10 cellular contexts compared by ENCODE assay signal in the genomic region with DNA sequence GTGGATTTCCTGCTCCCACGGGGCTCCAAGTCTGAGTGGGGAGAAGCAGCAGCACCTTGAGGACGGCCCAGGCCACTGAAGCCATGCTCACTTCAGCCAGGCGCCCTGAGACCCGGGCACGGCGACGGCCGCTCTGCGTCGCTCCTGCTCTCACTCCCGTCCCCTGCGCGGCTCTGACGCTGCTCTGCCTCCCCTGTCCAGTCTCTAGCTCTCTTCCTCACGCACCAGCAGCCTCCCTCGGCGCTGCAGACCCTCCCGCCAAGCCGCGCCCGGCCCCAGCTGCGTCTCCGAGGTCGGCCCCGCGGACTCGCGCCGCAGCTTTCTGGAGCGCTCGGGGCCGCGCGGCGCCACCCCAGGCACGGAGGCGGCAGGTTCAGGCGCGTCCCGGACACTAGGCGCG. TPM values are rescaled to one million over a fixed set of nuclear protein-coding genes. Genes with fewer than 3 reads are reported as not detected.
DNase-seq lines count a peak whose midpoint lies in the region; TF ChIP-seq lines count a peak whose summit lies in the region.
"Not testable (repeated sequence)": the region's sequence is repeated elsewhere in the genome, so short reads cannot be mapped to it uniquely, and the experiment has no call there.
"Had no signal": no experiment of that assay in that cellular context is flagged by ENCODE, and none has a peak within 500 bp of the region (broad histone marks: within the 10 kb centered on the region; RNA-seq: fewer than 3 reads in every experiment).

Gene CNTNAP3 (minus strand): TSS at position 188 of the 400 bp plus-strand sequence. CDS start 103 bp downstream, at position 85.

- not testable (repeated sequence) for H3K9me3 Mint-ChIP-seq in glutamatergic neuron (ENCODE audit: unreplicated experiment)

- in situ Hi-C loops in astrocyte of the spinal cord (cut with HindIII; ENCODE audit: low sequenced_read_pairs) = not testable (repeated sequence)

- H3K9me3 ChIP-seq in BLaER1; neuron (ENCODE audit: low read length): not testable (repeated sequence)

- H3K4me3 ChIP-seq in BLaER1 (0 out of 2 replicates have a peak within 1 kb of the TSS, but pooled peaks have one; percentile 33), astrocyte of the spinal cord (ENCODE audit: low read depth, low read length) (peak within 1 kb of the TSS; percentile 32), dorsolateral prefrontal cortex (peak within 1 kb of the TSS in 14 of 59 donors; percentile 30 to 59 (median 44)), neuron (ENCODE audit: low read length) (peak within 1 kb of the TSS; percentile 37)

- not testable (repeated sequence) for H4K20me1 ChIP-seq in BLaER1

- H3K27me3 Mint-ChIP-seq in glutamatergic neuron (ENCODE audit: unreplicated experiment) = not testable (repeated sequence)

- H3K4me1 Mint-ChIP-seq in glutamatergic neuron (ENCODE audit: low read depth, unreplicated experiment) = not testable (repeated sequence)

- intact Hi-C loops in dorsolateral prefrontal cortex (cut with DNase I) = not testable (repeated sequence)

- not testable (repeated sequence) for H3K36me3 ChIP-seq in BLaER1; neuron (ENCODE audit: insufficient read depth, low read length)

- not testable (repeated sequence) for H3K27ac Mint-ChIP-seq in glutamatergic neuron (ENCODE audit: unreplicated experiment)

- not testable (repeated sequence) for H3K9ac ChIP-seq in BLaER1

- not testable (repeated sequence) for H3K27me3 ChIP-seq in BLaER1; dorsolateral prefrontal cortex; neuron (ENCODE audit: insufficient read depth, low read length)

- DNase-seq in NCI-H226 (peak; percentile 1), astrocyte of the spinal cord (ENCODE audit: low read depth, low spot score) (peak; percentile 14), dorsolateral prefrontal cortex (peak in 2 of 10 donors; percentile 2 to 18), left kidney (ENCODE audit: low read depth, low spot score) (peak; percentile 69)
- DNase-seq in glutamatergic neuron = not testable (repeated sequence)
- peak; percentile 1 for DNase-seq in stimulated activated CD4-positive, alpha-beta T cell treated with anti-CD3 and anti-CD28 coated beads, Interleukin-15, amount 100 ng/mL, for 24 hours

- H3K36me3 Mint-ChIP-seq in glutamatergic neuron (ENCODE audit: unreplicated experiment) = not testable (repeated sequence)

- H3K27ac ChIP-seq in BLaER1, dorsolateral prefrontal cortex: not testable (repeated sequence)

- H3K4me1 ChIP-seq in BLaER1; neuron (ENCODE audit: insufficient read depth, low read length): not testable (repeated sequence)

- not testable (repeated sequence) for TF ChIP-seq CTCF in astrocyte of the spinal cord (IDR thresholded peaks at IDR 0.05; ENCODE audit: low read depth, low read length); dorsolateral prefrontal cortex (IDR thresholded peaks at IDR 0.05 in 54 of 56, conservative IDR thresholded peaks at IDR 0.05 in 2 of 56; ENCODE audit: low read depth in 1 of 56, partially characterized antibody in 56 of 56); glutamatergic neuron (IDR thresholded peaks at IDR 0.05; ENCODE audit: partially characterized antibody, unreplicated experiment)

- not testable (repeated sequence) for H3K4me3 Mint-ChIP-seq in glutamatergic neuron (ENCODE audit: unreplicated experiment)

- H3K4me2 ChIP-seq in BLaER1 = peak within 1 kb of the TSS; percentile 37; the same call in 1 of the 2 replicates

- H2AFZ ChIP-seq in neuron (ENCODE audit: low read depth, low read length) = not testable (repeated sequence)

RNA-seq across cellular contexts. Expression of gene CNTNAP3, which starts in this region (rescaled TPM):
- total RNA-seq in dorsolateral prefrontal cortex = 10 to 100 TPM; 12.7 to 40.0 (median 22.2) TPM
- 12.6 TPM for total RNA-seq in glutamatergic neuron (ENCODE audit: unreplicated experiment)
- total RNA-seq: activated T-helper 2 cell treated with anti-CD3 and anti-CD28 coated beads, Interferon-gamma antibody, Interleukin-2, Interleukin-4, amounts not matched to agents 10 μg/mL and 5 μg/mL and 100 μg/mL, durations not matched to agents 14 hours and 24 hours and 36 hours; naive thymus-derived CD8-positive, alpha-beta T cell had no signal
